In the genomic region with DNA sequence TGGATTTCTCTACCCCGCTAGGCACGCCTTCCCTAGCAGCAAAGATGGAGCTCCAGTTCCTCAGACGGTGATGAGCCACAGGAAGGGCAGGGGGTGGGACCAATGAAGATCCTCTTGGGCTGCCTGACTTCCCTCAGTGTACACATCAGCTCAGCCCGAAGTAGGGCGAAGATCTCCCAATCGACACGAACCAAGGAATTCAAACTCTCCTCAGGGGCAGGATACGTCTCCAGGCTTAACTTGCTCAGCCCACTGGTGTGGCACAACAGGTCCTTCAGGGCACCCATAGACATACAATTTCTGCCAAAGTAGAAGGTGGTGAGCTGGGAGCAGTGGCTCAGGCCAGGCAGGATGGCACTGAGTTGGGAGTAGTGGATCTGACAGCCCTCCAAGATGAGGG, we compare ENCODE assay signal across 20 cellular contexts. TPM values are rescaled to one million over a fixed set of nuclear protein-coding genes. Genes with fewer than 3 reads are reported as not detected.
"Had no signal": no experiment of that assay in that cellular context is flagged by ENCODE, and none has a peak within 500 bp of the region (broad histone marks: within the 10 kb centered on the region; RNA-seq: fewer than 3 reads in every experiment).

No MANE protein-coding gene starts in this region.

RNA-seq across cellular contexts. Expression of a gene that starts 4.4 kb away (rescaled TPM):
- total RNA-seq: activated naive CD4-positive, alpha-beta T cell treated with anti-CD3 and anti-CD28 coated beads for 36 hours; activated naive CD4-positive, alpha-beta T cell treated with anti-CD3 and anti-CD28 coated beads, Interleukin-2, amount 50 U/mL, for 72 hours; activated naive CD8-positive, alpha-beta T cell treated with anti-CD3 and anti-CD28 coated beads for 36 hours; activated naive CD8-positive, alpha-beta T cell treated with anti-CD3 and anti-CD28 coated beads, Interleukin-2, amount 10 ng/mL, durations not matched to agents 7 days and 5 days; activated T-cell treated with anti-CD3 and anti-CD28 coated beads, Interleukin-2, amount 50 U/mL, for 4 hours; activated T-cell treated with anti-CD3 and anti-CD28 coated beads, Interleukin-2, amount 50 U/mL, for 72 hours; activated T-helper 1 cell treated with anti-CD3 and anti-CD28 coated beads, Interleukin-12 subunit alpha, Interleukin-12 subunit beta, Interleukin-2, Interleukin-4 antibody, amounts not matched to agents 30 ng/mL and 10 ng/mL and 1 ng/mL, durations not matched to agents 14 hours and 24 hours and 36 hours; activated T-helper 17 cell treated with anti-CD3 and anti-CD28 coated beads, Interleukin-2, amount 50 U/mL, for 72 hours; activated T-helper 2 cell treated with anti-CD3 and anti-CD28 coated beads, Interferon-gamma antibody, Interleukin-2, Interleukin-4, amounts not matched to agents 10 μg/mL and 5 μg/mL and 100 μg/mL, durations not matched to agents 14 hours and 24 hours and 36 hours; adrenal gland; aorta; ascending aorta; body of pancreas; breast epithelium; bronchial epithelial cell; cardiac muscle cell; cardiac septum; cerebellum; chondrocyte had no signal

RNA-seq across cellular contexts. Expression of a gene that starts 27.1 kb away (rescaled TPM):
- total RNA-seq: activated naive CD4-positive, alpha-beta T cell treated with anti-CD3 and anti-CD28 coated beads for 36 hours; activated naive CD4-positive, alpha-beta T cell treated with anti-CD3 and anti-CD28 coated beads, Interleukin-2, amount 50 U/mL, for 72 hours; activated naive CD8-positive, alpha-beta T cell treated with anti-CD3 and anti-CD28 coated beads for 36 hours; activated naive CD8-positive, alpha-beta T cell treated with anti-CD3 and anti-CD28 coated beads, Interleukin-2, amount 10 ng/mL, durations not matched to agents 7 days and 5 days; activated T-cell treated with anti-CD3 and anti-CD28 coated beads, Interleukin-2, amount 50 U/mL, for 4 hours; activated T-cell treated with anti-CD3 and anti-CD28 coated beads, Interleukin-2, amount 50 U/mL, for 72 hours; activated T-helper 1 cell treated with anti-CD3 and anti-CD28 coated beads, Interleukin-12 subunit alpha, Interleukin-12 subunit beta, Interleukin-2, Interleukin-4 antibody, amounts not matched to agents 30 ng/mL and 10 ng/mL and 1 ng/mL, durations not matched to agents 14 hours and 24 hours and 36 hours; activated T-helper 17 cell treated with anti-CD3 and anti-CD28 coated beads, Interleukin-2, amount 50 U/mL, for 72 hours; activated T-helper 2 cell treated with anti-CD3 and anti-CD28 coated beads, Interferon-gamma antibody, Interleukin-2, Interleukin-4, amounts not matched to agents 10 μg/mL and 5 μg/mL and 100 μg/mL, durations not matched to agents 14 hours and 24 hours and 36 hours; adrenal gland; aorta; ascending aorta; astrocyte; body of pancreas; breast epithelium; bronchial epithelial cell; cardiac muscle cell; cardiac septum; cerebellum; chondrocyte had no signal

RNA-seq across cellular contexts. Expression of a gene that starts 29.3 kb away (rescaled TPM):
- total RNA-seq: activated naive CD4-positive, alpha-beta T cell treated with anti-CD3 and anti-CD28 coated beads for 36 hours; activated naive CD4-positive, alpha-beta T cell treated with anti-CD3 and anti-CD28 coated beads, Interleukin-2, amount 50 U/mL, for 72 hours; activated naive CD8-positive, alpha-beta T cell treated with anti-CD3 and anti-CD28 coated beads for 36 hours; activated naive CD8-positive, alpha-beta T cell treated with anti-CD3 and anti-CD28 coated beads, Interleukin-2, amount 10 ng/mL, durations not matched to agents 7 days and 5 days; activated T-cell treated with anti-CD3 and anti-CD28 coated beads, Interleukin-2, amount 50 U/mL, for 4 hours; activated T-cell treated with anti-CD3 and anti-CD28 coated beads, Interleukin-2, amount 50 U/mL, for 72 hours; activated T-helper 1 cell treated with anti-CD3 and anti-CD28 coated beads, Interleukin-12 subunit alpha, Interleukin-12 subunit beta, Interleukin-2, Interleukin-4 antibody, amounts not matched to agents 30 ng/mL and 10 ng/mL and 1 ng/mL, durations not matched to agents 14 hours and 24 hours and 36 hours; activated T-helper 17 cell treated with anti-CD3 and anti-CD28 coated beads, Interleukin-2, amount 50 U/mL, for 72 hours; activated T-helper 2 cell treated with anti-CD3 and anti-CD28 coated beads, Interferon-gamma antibody, Interleukin-2, Interleukin-4, amounts not matched to agents 10 μg/mL and 5 μg/mL and 100 μg/mL, durations not matched to agents 14 hours and 24 hours and 36 hours; adrenal gland; aorta; ascending aorta; astrocyte; body of pancreas; breast epithelium; bronchial epithelial cell; cardiac muscle cell; cardiac septum; cerebellum; chondrocyte had no signal

RNA-seq across cellular contexts. Expression of a gene that starts 39.2 kb away (rescaled TPM):
- total RNA-seq: activated naive CD4-positive, alpha-beta T cell treated with anti-CD3 and anti-CD28 coated beads for 36 hours; activated naive CD4-positive, alpha-beta T cell treated with anti-CD3 and anti-CD28 coated beads, Interleukin-2, amount 50 U/mL, for 72 hours; activated naive CD8-positive, alpha-beta T cell treated with anti-CD3 and anti-CD28 coated beads for 36 hours; activated naive CD8-positive, alpha-beta T cell treated with anti-CD3 and anti-CD28 coated beads, Interleukin-2, amount 10 ng/mL, durations not matched to agents 7 days and 5 days; activated T-cell treated with anti-CD3 and anti-CD28 coated beads, Interleukin-2, amount 50 U/mL, for 4 hours; activated T-cell treated with anti-CD3 and anti-CD28 coated beads, Interleukin-2, amount 50 U/mL, for 72 hours; activated T-helper 1 cell treated with anti-CD3 and anti-CD28 coated beads, Interleukin-12 subunit alpha, Interleukin-12 subunit beta, Interleukin-2, Interleukin-4 antibody, amounts not matched to agents 30 ng/mL and 10 ng/mL and 1 ng/mL, durations not matched to agents 14 hours and 24 hours and 36 hours; activated T-helper 17 cell treated with anti-CD3 and anti-CD28 coated beads, Interleukin-2, amount 50 U/mL, for 72 hours; activated T-helper 2 cell treated with anti-CD3 and anti-CD28 coated beads, Interferon-gamma antibody, Interleukin-2, Interleukin-4, amounts not matched to agents 10 μg/mL and 5 μg/mL and 100 μg/mL, durations not matched to agents 14 hours and 24 hours and 36 hours; adrenal gland; aorta; ascending aorta; astrocyte; body of pancreas; breast epithelium; bronchial epithelial cell; cardiac muscle cell; cardiac septum; cerebellum; chondrocyte had no signal

RNA-seq across cellular contexts. Expression of a gene that starts 46.9 kb away (rescaled TPM):
- total RNA-seq: activated naive CD4-positive, alpha-beta T cell treated with anti-CD3 and anti-CD28 coated beads for 36 hours; activated naive CD4-positive, alpha-beta T cell treated with anti-CD3 and anti-CD28 coated beads, Interleukin-2, amount 50 U/mL, for 72 hours; activated naive CD8-positive, alpha-beta T cell treated with anti-CD3 and anti-CD28 coated beads for 36 hours; activated naive CD8-positive, alpha-beta T cell treated with anti-CD3 and anti-CD28 coated beads, Interleukin-2, amount 10 ng/mL, durations not matched to agents 7 days and 5 days; activated T-cell treated with anti-CD3 and anti-CD28 coated beads, Interleukin-2, amount 50 U/mL, for 4 hours; activated T-cell treated with anti-CD3 and anti-CD28 coated beads, Interleukin-2, amount 50 U/mL, for 72 hours; activated T-helper 1 cell treated with anti-CD3 and anti-CD28 coated beads, Interleukin-12 subunit alpha, Interleukin-12 subunit beta, Interleukin-2, Interleukin-4 antibody, amounts not matched to agents 30 ng/mL and 10 ng/mL and 1 ng/mL, durations not matched to agents 14 hours and 24 hours and 36 hours; activated T-helper 17 cell treated with anti-CD3 and anti-CD28 coated beads, Interleukin-2, amount 50 U/mL, for 72 hours; activated T-helper 2 cell treated with anti-CD3 and anti-CD28 coated beads, Interferon-gamma antibody, Interleukin-2, Interleukin-4, amounts not matched to agents 10 μg/mL and 5 μg/mL and 100 μg/mL, durations not matched to agents 14 hours and 24 hours and 36 hours; adrenal gland; aorta; ascending aorta; astrocyte; body of pancreas; breast epithelium; bronchial epithelial cell; cardiac muscle cell; cardiac septum; cerebellum; chondrocyte had no signal
